Comparison of ENCODE assay signal across 13 cellular contexts in the genomic region with DNA sequence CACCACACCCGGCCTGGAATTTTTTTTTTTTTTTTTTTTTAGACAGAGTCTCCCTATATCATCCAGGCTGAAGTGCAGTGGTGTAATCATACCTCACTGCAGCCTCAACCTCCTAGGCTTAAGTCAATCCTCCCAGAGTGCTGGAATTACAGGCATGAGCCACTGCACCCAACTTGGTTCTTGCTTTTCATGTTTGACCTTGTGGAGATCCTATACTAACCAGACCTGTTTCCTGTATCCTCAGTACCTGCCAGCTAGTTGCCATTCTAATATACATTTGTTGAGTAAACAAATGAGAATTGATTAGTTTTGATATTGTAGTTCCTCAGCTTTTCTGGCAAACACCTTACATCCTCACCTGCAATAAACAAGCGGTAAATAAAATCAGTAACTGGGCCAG.
"Had no signal": no experiment of that assay in that cellular context is flagged by ENCODE, and none has a peak within 500 bp of the region (broad histone marks: within the 10 kb centered on the region; RNA-seq: fewer than 3 reads in every experiment).

No MANE protein-coding gene starts in this region.

- H3K9me3 ChIP-seq: pancreas, uterus had no signal

- DNase-seq: activated CD4-positive, alpha-beta T cell treated with anti-CD3 and anti-CD28 coated beads for 4 hours; activated CD8-positive, alpha-beta T cell treated with anti-CD3 and anti-CD28 coated beads for 36 hours; activated effector memory CD4-positive, alpha-beta T cell treated with Interleukin-2 at 50 U/mL for 16 hours; activated naive CD4-positive, alpha-beta T cell treated with anti-CD3 and anti-CD28 coated beads, Interleukin-2, amount 50 U/mL, for 16 hours; activated T-cell treated with anti-CD3 and anti-CD28 coated beads, Interleukin-2, amount 50 U/mL, for 4 hours; erythroblast; midbrain; pancreas; stimulated activated CD4-positive, alpha-beta T cell treated with anti-CD3 and anti-CD28 coated beads, Interleukin-12 subunit alpha, Interleukin-12 subunit beta, amount 100 ng/mL, for 4 hours; uterus had no signal

- H3K4me3 Mint-ChIP-seq: activated CD8-positive, alpha-beta T cell treated with anti-CD3 and anti-CD28 coated beads for 36 hours; activated T-cell treated with anti-CD3 and anti-CD28 coated beads, Interleukin-2, amount 50 U/mL, for 4 hours; stimulated activated effector memory CD8-positive, alpha-beta T cell treated with anti-CD3 and anti-CD28 coated beads, Interleukin-12 subunit alpha, Interleukin-12 subunit beta, amount 100 ng/mL, for 72 hours; WTC11 had no signal

- H3K27ac ChIP-seq: cardiac muscle cell, pancreas, uterus had no signal

- H3K9me3 Mint-ChIP-seq: activated CD8-positive, alpha-beta T cell treated with anti-CD3 and anti-CD28 coated beads for 36 hours; activated T-cell treated with anti-CD3 and anti-CD28 coated beads, Interleukin-2, amount 50 U/mL, for 4 hours; stimulated activated effector memory CD8-positive, alpha-beta T cell treated with anti-CD3 and anti-CD28 coated beads, Interleukin-12 subunit alpha, Interleukin-12 subunit beta, amount 100 ng/mL, for 72 hours; WTC11 had no signal

- H3K4me1 ChIP-seq: pancreas had no signal

- H3K36me3 Mint-ChIP-seq: WTC11 had no signal

- H3K27ac Mint-ChIP-seq: activated CD8-positive, alpha-beta T cell treated with anti-CD3 and anti-CD28 coated beads for 36 hours; stimulated activated effector memory CD8-positive, alpha-beta T cell treated with anti-CD3 and anti-CD28 coated beads, Interleukin-12 subunit alpha, Interleukin-12 subunit beta, amount 100 ng/mL, for 72 hours; WTC11 had no signal

- H3K27me3 ChIP-seq: cardiac muscle cell, pancreas, uterus had no signal
